Comparison of ENCODE assay signal across 24 cellular contexts in the genomic region with DNA sequence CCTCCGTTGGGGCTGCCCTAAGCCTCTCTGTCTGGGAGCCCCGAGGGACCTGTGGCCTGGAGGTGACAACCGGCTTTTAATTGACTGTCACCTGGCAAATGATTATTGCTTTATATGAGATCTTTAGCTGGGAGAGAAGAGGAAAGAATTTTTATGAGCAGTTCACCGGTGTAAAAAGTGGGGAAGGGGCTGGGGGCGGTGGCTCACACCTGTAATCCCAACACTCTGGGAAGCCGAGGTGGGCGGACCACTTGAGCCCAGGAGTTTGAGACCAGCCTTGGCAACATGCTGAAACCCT. TPM values are rescaled to one million over a fixed set of nuclear protein-coding genes. Genes with fewer than 3 reads are reported as not detected.
DNase-seq lines count a peak whose midpoint lies in the region; TF ChIP-seq lines count a peak whose summit lies in the region.
"Had no signal": no experiment of that assay in that cellular context is flagged by ENCODE, and none has a peak within 500 bp of the region (broad histone marks: within the 10 kb centered on the region; RNA-seq: fewer than 3 reads in every experiment).

No MANE protein-coding gene starts in this region.

- peak overlapping the region; percentile 57; the same call in 1 of the 2 replicates for H3K9ac ChIP-seq in Karpas-422 (ENCODE audit: low read length)
- H3K9ac ChIP-seq: parathyroid adenoma had no signal

- H3K79me2 ChIP-seq in Karpas-422 (ENCODE audit: low read length), result peaks cover 23% of the 10 kb centered on the region
- H3K79me2 ChIP-seq: parathyroid adenoma had no signal

- H2AFZ ChIP-seq in Karpas-422 (ENCODE audit: low read length), result no peak overlapping the region
- H2AFZ ChIP-seq: parathyroid adenoma had no signal

- peaks cover 2% of the 10 kb centered on the region for H3K27me3 Mint-ChIP-seq in neural crest cell (ENCODE audit: low read depth)
- H3K27me3 Mint-ChIP-seq: activated T-helper 17 cell treated with anti-CD3 and anti-CD28 coated beads, Interleukin-2, amount 50 U/mL, for 72 hours; stimulated activated naive CD8-positive, alpha-beta T cell treated with anti-CD3 and anti-CD28 coated beads, Interleukin-15, amount 100 ng/mL, for 72 hours had no signal

- H3K27me3 ChIP-seq in Karpas-422 (ENCODE audit: low read length) (no peaks in the 10 kb centered on the region), dorsolateral prefrontal cortex (peaks cover 0 to 1% (median 0%) of the 10 kb centered on the region in 45 donors), uterus (peaks cover 2 to 4% of the 10 kb centered on the region in 2 donors)
- H3K27me3 ChIP-seq: vagina had no signal

- H3K36me3 ChIP-seq in Karpas-422 (ENCODE audit: insufficient read depth, low read length), result peaks cover 4% of the 10 kb centered on the region; the same call in 1 of the 2 replicates
- no peaks in the 10 kb centered on the region for H3K36me3 ChIP-seq in uterus

- no peaks in the 10 kb centered on the region for H3K9me3 Mint-ChIP-seq in neural crest cell
- H3K9me3 Mint-ChIP-seq: activated T-helper 17 cell treated with anti-CD3 and anti-CD28 coated beads, Interleukin-2, amount 50 U/mL, for 72 hours; stimulated activated naive CD8-positive, alpha-beta T cell treated with anti-CD3 and anti-CD28 coated beads, Interleukin-15, amount 100 ng/mL, for 72 hours had no signal

- H3K4me2 ChIP-seq in Karpas-422 (ENCODE audit: low read depth, low read length, poor library complexity, severe bottlenecking), result peak overlapping the region; percentile 63

- TF ChIP-seq POLR2A in uterus (IDR thresholded peaks at IDR 0.05), result no peak

- H3K9me3 ChIP-seq in Karpas-422 (ENCODE audit: low read length) (no peaks in the 10 kb centered on the region), uterus (no peaks in the 10 kb centered on the region)
- H3K9me3 ChIP-seq: esophagus squamous epithelium, HAP-1, vagina had no signal

- H3K4me1 Mint-ChIP-seq in neural crest cell, result peaks cover 23% of the 10 kb centered on the region
- H3K4me1 Mint-ChIP-seq: activated T-helper 17 cell treated with anti-CD3 and anti-CD28 coated beads, Interleukin-2, amount 50 U/mL, for 72 hours had no signal

- DNase-seq in Karpas-422, result peak; percentile 84
- DNase-seq in dorsolateral prefrontal cortex, result no peak
- DNase-seq in neural crest cell (ENCODE audit: low read depth, low spot score), result no peak
- DNase-seq in DMS53 (lab: John Stamatoyannopoulos, UW), result no peak
- no peak for DNase-seq in foreskin melanocyte
- no peak for DNase-seq in uterus
- DNase-seq in KBM-7, result no peak
- DNase-seq: activated CD4-positive, CD25-positive, alpha-beta regulatory T cell treated with anti-CD3 and anti-CD28 coated beads, Interleukin-2, amount 50 U/mL, for 72 hours; central memory CD4-positive, alpha-beta T cell; effector CD8-positive, alpha-beta T cell; esophagus squamous epithelium; NCI-H187 treated with DMSO at 0.1 percent for 48 hours; NCI-H345; RPMI8226; stimulated activated CD4-positive, alpha-beta T cell treated with anti-CD3 and anti-CD28 coated beads, Interleukin-2, amount 100 ng/mL, for 48 hours; stimulated activated naive CD8-positive, alpha-beta T cell treated with anti-CD3 and anti-CD28 coated beads, Interleukin-15, amount 100 ng/mL, for 72 hours had no signal

- H3K27ac Mint-ChIP-seq in neural crest cell (ENCODE audit: unreplicated experiment), result no peak overlapping the region
- H3K27ac Mint-ChIP-seq: activated T-helper 17 cell treated with anti-CD3 and anti-CD28 coated beads, Interleukin-2, amount 50 U/mL, for 72 hours had no signal

- no peaks in the 10 kb centered on the region for H3K9me2 ChIP-seq in Karpas-422 (replicated peaks; ENCODE audit: insufficient read depth, low read length)

- H3K4me1 ChIP-seq in Karpas-422 (ENCODE audit: low read length) (peaks cover 72% of the 10 kb centered on the region), uterus (peaks cover 0 to 6% of the 10 kb centered on the region in 2 donors)

- no peaks in the 10 kb centered on the region for H3K36me3 Mint-ChIP-seq in neural crest cell (ENCODE audit: low read depth)

- TF ChIP-seq CTCF in 22Rv1 (IDR thresholded peaks at IDR 0.05), result no peak
- peak in 1 of 56 donors; percentile 1 for TF ChIP-seq CTCF in dorsolateral prefrontal cortex (IDR thresholded peaks at IDR 0.05 in 54 of 56, conservative IDR thresholded peaks at IDR 0.05 in 2 of 56; ENCODE audit: low read depth in 1 of 56, partially characterized antibody in 56 of 56)
- TF ChIP-seq CTCF in neural crest cell (conservative IDR thresholded peaks at IDR 0.05), result no peak
- TF ChIP-seq CTCF in uterus (IDR thresholded peaks at IDR 0.05), result no peak

- H3K4me3 ChIP-seq in Karpas-422 (ENCODE audit: low read length), result peak overlapping the region; percentile 48
- peak overlapping the region in 1 of 59 donors; percentile 20 for H3K4me3 ChIP-seq in dorsolateral prefrontal cortex
- no peak overlapping the region for H3K4me3 ChIP-seq in uterus
- H3K4me3 ChIP-seq: esophagus squamous epithelium, HAP-1, vagina had no signal

- H3K27ac ChIP-seq in 22Rv1 (peak overlapping the region; percentile 62), Karpas-422 (ENCODE audit: low read length) (peak overlapping the region; percentile 93), dorsolateral prefrontal cortex (peak overlapping the region in 52 of 59 donors; percentile 71 to 98 (median 90)), uterus (no peak overlapping the region)
- H3K27ac ChIP-seq: esophagus squamous epithelium, HL-60, parathyroid adenoma, vagina had no signal

- intact Hi-C loops in dorsolateral prefrontal cortex (cut with DNase I) (loop anchor here in 1 of 2 donors (10.0 kb wide), 1 partner anchor 163 kb away; no protein-coding TSS in a partner anchor), uterus (cut with DNase I; ENCODE audit: low total_unique reads) (no loop called here)

- peak overlapping the region; percentile 87 for H3K4me3 Mint-ChIP-seq in neural crest cell
- H3K4me3 Mint-ChIP-seq: activated T-helper 17 cell treated with anti-CD3 and anti-CD28 coated beads, Interleukin-2, amount 50 U/mL, for 72 hours; stimulated activated naive CD8-positive, alpha-beta T cell treated with anti-CD3 and anti-CD28 coated beads, Interleukin-15, amount 100 ng/mL, for 72 hours had no signal

- H4K20me1 ChIP-seq in Karpas-422 (ENCODE audit: insufficient read depth, low read depth, low read length), result peaks cover 12% of the 10 kb centered on the region

- in situ Hi-C loops in KBM-7 (cut with MboI; ENCODE audit: low pct_unique_long_range_greater_than_20kb, low sequenced_read_pairs), result no loop called here

RNA-seq across cellular contexts. Expression of a gene that starts 2.6 kb away (rescaled TPM):
- total RNA-seq in Karpas-422 (2014; rRNA removed; shearing (Covaris generic); ENCODE audit: low replicate concordance), result 14.5 and 20.5 TPM in 2 replicates
- 10 to 100 TPM; 11.2 to 38.9 (median 18.5) TPM for total RNA-seq in dorsolateral prefrontal cortex
- total RNA-seq in neural crest cell, result 12.7 and 13.1 TPM in 2 replicates
- 10 to 100 TPM in 3 of 4 donors, 1 to 10 TPM in 1; 2.6 to 32.5 (median 20.1) TPM for total RNA-seq in uterus

RNA-seq across cellular contexts. Expression of a gene that starts 5.0 kb away (rescaled TPM):
- not detected in 2 replicates for total RNA-seq in Karpas-422 (2014; rRNA removed; shearing (Covaris generic); ENCODE audit: low replicate concordance)
- total RNA-seq in dorsolateral prefrontal cortex (under 1 TPM in 4 of 120 experiments, not detected in 116; 0.24 to 0.52 (median 0.33) TPM), neural crest cell (not detected in 2 replicates), uterus (1 to 10 TPM in 1 of 4 donors, not detected in 3; 6.6 TPM)
- total RNA-seq: activated T-helper 17 cell treated with anti-CD3 and anti-CD28 coated beads, Interleukin-2, amount 50 U/mL, for 72 hours; IMR-90; skeletal muscle tissue had no signal

RNA-seq across cellular contexts. Expression of a gene that starts 23.5 kb away (rescaled TPM):
- not detected in 2 replicates for total RNA-seq in Karpas-422 (2014; rRNA removed; shearing (Covaris generic); ENCODE audit: low replicate concordance)
- total RNA-seq in dorsolateral prefrontal cortex, result 100 to 1,000 TPM in 118 of 120 experiments, 10 to 100 TPM in 2; 97.0 to 199 (median 136) TPM
- 5.2 and 6.4 TPM in 2 replicates for total RNA-seq in neural crest cell
- 10 to 100 TPM in 2 of 4 donors, 1 to 10 TPM in 2; 3.2 to 17.4 (median 10.9) TPM for total RNA-seq in uterus

Comparison
In these comparisons a context has a peak if more than half of its experiments do, and no peak if none do; other contexts are left out.
1. H3K27ac ChIP-seq: peak in 22Rv1 (single experiment), Karpas-422 (single experiment) and dorsolateral prefrontal cortex (52 of 59); none in uterus (0 of 2).
2. RNA of a gene that starts 23.5 kb away (total RNA-seq): 97.0 to 199 TPM in dorsolateral prefrontal cortex; 3.2 to 17.4 TPM in uterus, 5.2 to 6.4 TPM in neural crest cell and not detected in Karpas-422; every median in the first group is over 4 times any median in the second.